ENCODE assay signal across 8 cellular contexts in the genomic region with DNA sequence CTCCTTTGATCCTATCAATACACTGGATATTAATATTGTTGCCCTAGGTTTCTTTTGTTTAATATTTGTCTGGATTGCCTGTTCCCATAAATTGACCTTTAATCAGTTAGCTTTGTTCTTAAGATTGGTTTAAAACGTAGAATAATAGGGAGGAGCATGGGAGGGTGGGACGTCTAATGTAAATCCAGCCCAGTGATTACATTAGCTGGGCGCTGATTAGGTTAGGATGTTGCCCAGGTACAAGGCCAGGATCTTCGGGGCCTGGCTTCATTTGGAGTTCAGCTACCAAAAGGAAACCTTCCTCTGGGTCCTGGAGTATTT. TPM values are rescaled to one million over a fixed set of nuclear protein-coding genes. Genes with fewer than 3 reads are reported as not detected.
DNase-seq lines count a peak whose midpoint lies in the region; ATAC-seq, FAIRE-seq and TF ChIP-seq lines count a peak whose summit lies in the region.

Gene SRSF8 (plus strand): TSS at position 199 of the 321 bp plus-strand sequence. CDS start 308 bp downstream, outside the sequence.

- peak within 1 kb of the TSS; percentile 79 for H3K18ac ChIP-seq in H1 (ENCODE audit: extremely low read depth, low read length)

- peak within 1 kb of the TSS; percentile 48 for H4K5ac ChIP-seq in H1 (ENCODE audit: insufficient read length, low read depth, low read length)

- peak within 1 kb of the TSS; percentile 87 for H3K4me3 ChIP-seq in OCI-LY7 (ENCODE audit: low read depth, low read length, poor library complexity, severe bottlenecking)
- H3K4me3 ChIP-seq in H1 (ENCODE audit: extremely low read depth in 1 of 4, insufficient read depth in 2 of 4, low read depth in 3 of 4, low read length in 4 of 4): peak within 1 kb of the TSS; percentile 70 to 85 (median 72)

- peak within 1 kb of the TSS; percentile 14 for H3K4ac ChIP-seq in H1 (replicated peaks; ENCODE audit: insufficient read length, low read depth, low read length)

- H2AFZ ChIP-seq in OCI-LY7 (ENCODE audit: low read length) (peak within 1 kb of the TSS; percentile 88), H1 (ENCODE audit: low read length) (peak within 1 kb of the TSS; percentile 47)

- no peak for TF ChIP-seq RAD21 in H1 (IDR thresholded peaks at IDR 0.05 in 1 of 2, conservative IDR thresholded peaks at IDR 0.05 in 1 of 2; ENCODE audit: low read depth in 2 of 2, low read length in 2 of 2)

- CTCF ChIA-PET in activated CD4-positive, alpha-beta T cell treated with anti-CD3 and anti-CD28 coated beads, Interleukin-2, amount 10 ng/mL, durations not matched to agents 7 days and 5 days (lab: Charles Lee): interaction anchor here (0.7 to 16.1 kb wide), 11 partner anchors 11 to 725 kb away, joined by 3 to 165 read pairs (median 8); partner anchors contain the start of gene ENDOD1
- CTCF ChIA-PET in OCI-LY7 (lab: Charles Lee; ENCODE audit: unreplicated experiment) (interaction anchor here (0.6 to 2.9 kb wide), 8 partner anchors 9 to 649 kb away, joined by 3 to 18 read pairs (median 4); partner anchors contain the start of gene ENDOD1), H1 (lab: Charles Lee; ENCODE audit: partially characterized antibody) (interaction anchor here (0.9 to 7.0 kb wide), 14 partner anchors 10 to 701 kb away, joined by 3 to 84 read pairs (median 5); partner anchors contain the start of genes CWC15, ENDOD1 and KDM4D)

- no peaks in the 10 kb centered on the region for H3K9me3 Mint-ChIP-seq in activated CD4-positive, alpha-beta T cell treated with anti-CD3 and anti-CD28 coated beads, Interleukin-2, amount 10 ng/mL, durations not matched to agents 7 days and 5 days

- peaks cover 14% of the 10 kb centered on the region for H3K27me3 Mint-ChIP-seq in activated CD4-positive, alpha-beta T cell treated with anti-CD3 and anti-CD28 coated beads, Interleukin-2, amount 10 ng/mL, durations not matched to agents 7 days and 5 days

- H4K91ac ChIP-seq in H1 (replicated peaks; ENCODE audit: insufficient read length, low read length): peak within 1 kb of the TSS; percentile 81

- TF ChIP-seq CTCF in OCI-LY7 (conservative IDR thresholded peaks at IDR 0.05; ENCODE audit: low read length): no peak
- no peak for TF ChIP-seq CTCF in H1 (IDR thresholded peaks at IDR 0.05; ENCODE audit: control extremely low read depth in 1 of 3, insufficient read depth in 1 of 3, low read depth in 1 of 3, low read length in 3 of 3)

- H3K4me1 ChIP-seq in OCI-LY7 (ENCODE audit: insufficient read depth, low read length, poor library complexity, severe bottlenecking): peaks cover 13% of the 10 kb centered on the region
- peaks cover 0 to 2% (median 0%) of the 10 kb centered on the region in 4 experiments; a peak in 2 of 7 replicates for H3K4me1 ChIP-seq in H1 (replicated peaks in 1 of 4; ENCODE audit: control insufficient read depth in 3 of 4, insufficient read depth in 4 of 4, low read length in 3 of 4)

- TF ChIP-seq POLR2A in H1 (IDR thresholded peaks at IDR 0.05; ENCODE audit: control extremely low read depth in 1 of 2, low read depth in 2 of 2, low read length in 2 of 2): no peak; a peak in 1 of 3 replicates

- intact Hi-C loops in OCI-LY7 (cut with micrococcal nuclease; ENCODE audit: unreplicated experiment): loop anchor here (2.0 to 10.0 kb wide), 5 partner anchors 188 to 721 kb away; partner anchors contain the start of gene FAM76B

- H3K36me3 ChIP-seq in OCI-LY7 (ENCODE audit: insufficient read depth, low read length) (peaks cover 14% of the 10 kb centered on the region), H1 (ENCODE audit: control insufficient read depth in 2 of 4, insufficient read depth in 4 of 4, low read length in 3 of 4) (no peaks in the 10 kb centered on the region)

- POLR2A ChIA-PET in activated CD4-positive, alpha-beta T cell treated with anti-CD3 and anti-CD28 coated beads, Interleukin-2, amount 10 ng/mL, durations not matched to agents 7 days and 5 days (lab: Charles Lee): interaction anchor here (0.9 kb wide), 1 partner anchor 165 kb away, joined by 4 read pairs; the partner anchor contains the start of gene SESN3
- POLR2A ChIA-PET in OCI-LY7 (lab: Charles Lee): interaction anchor here (0.6 to 5.4 kb wide), 20 partner anchors 9 to 724 kb away, joined by 3 to 68 read pairs (median 9); partner anchors contain the start of genes CEP57, CWC15, ENDOD1 and FAM76B
- POLR2A ChIA-PET in H1 (lab: Charles Lee; ENCODE audit: partially characterized antibody): interaction anchor here (1.0 to 5.7 kb wide), 23 partner anchors 10 to 724 kb away, joined by 3 to 44 read pairs (median 5); partner anchors contain the start of genes AMOTL1, CEP57, CWC15 and ENDOD1

- H3K23ac ChIP-seq in H1 (ENCODE audit: insufficient read length): no peak within 1 kb of the TSS

- H2BK15ac ChIP-seq in H1 (ENCODE audit: low read length): 0 out of 2 replicates have a peak within 1 kb of the TSS, but pooled peaks have one; percentile 2

- H3K27ac ChIP-seq in OCI-LY7 (ENCODE audit: low read depth, low read length, poor library complexity, severe bottlenecking) (peak within 1 kb of the TSS; percentile 77), H1 (ENCODE audit: low read depth, low read length) (peak within 1 kb of the TSS; percentile 62; the same call in 1 of the 2 replicates)

- no peak within 1 kb of the TSS for H3K14ac ChIP-seq in H1 (ENCODE audit: insufficient read length)

- H2AK5ac ChIP-seq in H1 (ENCODE audit: low read depth, low read length): no peak within 1 kb of the TSS

- H3K9me3 ChIP-seq in OCI-LY7 (ENCODE audit: low read length): 0 out of 2 replicates have a peak, but pooled peaks cover 3% of the 10 kb centered on the region
- no peaks in the 10 kb centered on the region for H3K9me3 ChIP-seq in H1 (ENCODE audit: insufficient read depth in 2 of 2, low read depth in 1 of 2, low read length in 1 of 2)

- BruUV-seq in OCI-LY7 (replicated peaks; lab: Mats Ljungman, UMichigan): no TSS peak

- no peak within 1 kb of the TSS for H2BK120ac ChIP-seq in H1 (replicated peaks; ENCODE audit: low read depth, low read length)

- DNase-seq in activated CD4-positive, alpha-beta T cell treated with anti-CD3 and anti-CD28 coated beads, Interleukin-2, amount 10 ng/mL, durations not matched to agents 7 days and 5 days: no peak
- no peak for DNase-seq in activated CD4-positive, alpha-beta T cell treated with anti-CD3 and anti-CD28 coated beads, Interleukin-2, amount 50 U/mL, for 48 hours
- DNase-seq in OCI-LY7 (ENCODE audit: low spot score) (no peak), H1 (ENCODE audit: low read depth in 1 of 2, low spot score in 2 of 2) (no peak), myocyte (ENCODE audit: low read depth) (no peak), HK-2 (ENCODE audit: unreplicated experiment) (no peak)
- no peak for DNase-seq in stimulated activated CD4-positive, alpha-beta T cell treated with anti-CD3 and anti-CD28 coated beads, Interleukin-2, amount 100 ng/mL, for 48 hours

- peaks cover 11% of the 10 kb centered on the region for H3K36me3 Mint-ChIP-seq in activated CD4-positive, alpha-beta T cell treated with anti-CD3 and anti-CD28 coated beads, Interleukin-2, amount 10 ng/mL, durations not matched to agents 7 days and 5 days (ENCODE audit: low read depth)

- peaks cover 6% of the 10 kb centered on the region; the same call in 1 of the 2 replicates for H3K23me2 ChIP-seq in H1 (ENCODE audit: low read depth, low read length)

- H4K8ac ChIP-seq in H1 (ENCODE audit: extremely low read depth, insufficient read depth, low read length): peak within 1 kb of the TSS; percentile 93

- no peaks in the 10 kb centered on the region for H3K9me2 ChIP-seq in OCI-LY7 (ENCODE audit: insufficient read depth, low read length)

- peak within 1 kb of the TSS; percentile 88 for H3K4me3 Mint-ChIP-seq in activated CD4-positive, alpha-beta T cell treated with anti-CD3 and anti-CD28 coated beads, Interleukin-2, amount 10 ng/mL, durations not matched to agents 7 days and 5 days

- peak within 1 kb of the TSS; percentile 98 for H3K27ac Mint-ChIP-seq in activated CD4-positive, alpha-beta T cell treated with anti-CD3 and anti-CD28 coated beads, Interleukin-2, amount 10 ng/mL, durations not matched to agents 7 days and 5 days

- no peak for TF ChIP-seq EP300 in H1 (IDR thresholded peaks at IDR 0.05; ENCODE audit: borderline replicate concordance in 1 of 2, low read depth in 2 of 2, low read length in 2 of 2)

- H2BK20ac ChIP-seq in H1 (ENCODE audit: low read length): no peak within 1 kb of the TSS

- H4K20me1 ChIP-seq in OCI-LY7 (ENCODE audit: insufficient read depth, low read length): 0 out of 2 replicates have a peak, but pooled peaks cover 9% of the 10 kb centered on the region
- H4K20me1 ChIP-seq in H1 (replicated peaks in 1 of 2; ENCODE audit: control insufficient read depth in 1 of 2, insufficient read depth in 2 of 2, low read length in 2 of 2): peaks cover 0 to 2% of the 10 kb centered on the region in 2 experiments

- H2BK12ac ChIP-seq in H1 (ENCODE audit: low read depth, low read length): no peak within 1 kb of the TSS; the same call in 1 of the 2 replicates

- H3K79me2 ChIP-seq in OCI-LY7 (ENCODE audit: insufficient read depth, low read depth, low read length) (peaks cover 28% of the 10 kb centered on the region), H1 (ENCODE audit: control insufficient read depth in 1 of 2, insufficient read depth in 2 of 2, low read length in 2 of 2) (peaks cover 0 to 2% of the 10 kb centered on the region in 2 experiments; a peak in 1 of 4 replicates)

- no peak within 1 kb of the TSS; the same call in 1 of the 2 replicates for H2BK5ac ChIP-seq in H1 (ENCODE audit: low read depth, low read length)

- H3K56ac ChIP-seq in H1 (replicated peaks; ENCODE audit: insufficient read length, low read depth, low read length): peak within 1 kb of the TSS; percentile 86

- peak within 1 kb of the TSS; percentile 71 to 80 (median 78) for H3K9ac ChIP-seq in H1 (replicated peaks in 1 of 4; ENCODE audit: extremely low read depth in 1 of 4, low read depth in 3 of 4, low read length in 3 of 4)

- H3K4me2 ChIP-seq in OCI-LY7 (ENCODE audit: low read length) (peak within 1 kb of the TSS; percentile 81), H1 (ENCODE audit: insufficient read depth in 1 of 2, low read depth in 2 of 2, low read length in 2 of 2) (peak within 1 kb of the TSS; percentile 70 to 78)

- 4% methylated on average over 4 of the region's 4 CpGs; no CpG with 5 or more reads in 1 of the 2 experiments for WGBS in H1 (ENCODE audit: extremely low coverage in 1 of 2, insufficient coverage in 1 of 2, insufficient read length in 1 of 2, insufficient replicate concordance in 2 of 2, low coverage in 1 of 2, low lambda C conversion rate in 2 of 2, missing lambda C conversion rate in 1 of 2), 2 experiments

- no peak for FAIRE-seq in H1 (lab: Jason Lieb, UNC)

- H3K27me3 ChIP-seq in H1 (replicated peaks in 1 of 4; ENCODE audit: control insufficient read depth in 3 of 4, extremely low read depth in 1 of 4, insufficient read depth in 3 of 4, low read length in 3 of 4): no peaks in the 10 kb centered on the region

- H3K4me1 Mint-ChIP-seq in activated CD4-positive, alpha-beta T cell treated with anti-CD3 and anti-CD28 coated beads, Interleukin-2, amount 10 ng/mL, durations not matched to agents 7 days and 5 days: peaks cover 27% of the 10 kb centered on the region

- no peaks in the 10 kb centered on the region for H3K79me1 ChIP-seq in H1 (ENCODE audit: low read depth, low read length)

- ATAC-seq in HG02981 (IDR thresholded peaks at IDR 0.05; ENCODE audit: unreplicated experiment): peak; percentile 29

RNA-seq across cellular contexts. Expression of gene SRSF8, which starts in this region (rescaled TPM):
- total RNA-seq in activated CD4-positive, alpha-beta T cell treated with anti-CD3 and anti-CD28 coated beads, Interleukin-2, amount 10 ng/mL, durations not matched to agents 7 days and 5 days: 10 to 100 TPM; 31.5 to 37.2 TPM
- total RNA-seq in OCI-LY7 (2014; rRNA removed; shearing (Covaris generic)): 12.8 and 13.1 TPM in 2 replicates
- total RNA-seq in OCI-LY7 (2022) (36.6 and 42.1 TPM in 2 replicates), myocyte (18.4 and 28.7 TPM in 2 replicates)
- 18.5 TPM in 2 replicates for total RNA-seq in H1 (2021; fragmentation: NEBNext Ultra II Directional; extraction: Animal tissue kit (Norgen Biotek cat#: 25700))
- polyA plus RNA-seq in H1 (2011; rRNA removed): 11.4 and 13.2 TPM in 2 replicates
- polyA plus RNA-seq in H1 (2011; cell fraction: cytosol; rRNA removed): 11.4 TPM
- polyA plus RNA-seq in H1 (2011; cell fraction: nucleus; rRNA removed): 9.2 TPM
- polyA plus RNA-seq in H1 (2012, experiment 1 of 2): 12.7 to 14.7 TPM (median 13.5 TPM) in 4 replicates
- polyA plus RNA-seq in H1 (2012, experiment 2 of 2): 7.5 TPM
- polyA plus RNA-seq in H1 (2013, experiment 1 of 2): 9.5 TPM
- 7.9 TPM for polyA plus RNA-seq in H1 (2013, experiment 2 of 2)
- polyA minus RNA-seq in H1 (2011; rRNA and poly(A)+ RNA removed): 11.1 and 11.8 TPM in 2 replicates
- polyA minus RNA-seq in H1 (2011; cell fraction: cytosol; rRNA and poly(A)+ RNA removed): 5.9 TPM
- 11.1 TPM for polyA minus RNA-seq in H1 (2011; cell fraction: nucleus; rRNA and poly(A)+ RNA removed)
- 28.4 TPM for polyA plus RNA-seq in myocyte (2012)
